9 cellular contexts compared by ENCODE assay signal in genomic region chr4:165379662-165380061, GRCh38. TPM values are rescaled to one million over a fixed set of nuclear protein-coding genes. Genes with fewer than 3 reads are reported as not detected.
DNase-seq lines count a peak whose midpoint lies in the region; ATAC-seq, FAIRE-seq and TF ChIP-seq lines count a peak whose summit lies in the region.
"Had no signal": no experiment of that assay in that cellular context is flagged by ENCODE, and none has a peak within 500 bp of the region (broad histone marks: within the 10 kb centered on the region; RNA-seq: fewer than 3 reads in every experiment).

No MANE protein-coding gene starts in this region.

- no peak for FAIRE-seq in frontal cortex (lab: Jason Lieb, UNC)

- H3K4me3 Mint-ChIP-seq in dendritic cell treated with granulocyte-macrophage colony-stimulating factor and Interleukin-4, amounts not matched to agents 40 ng/mL and 50 ng/mL, for 4 days: peak overlapping the region; percentile 4
- H3K4me3 Mint-ChIP-seq in naive thymus-derived CD4-positive, alpha-beta T cell: peak overlapping the region in 9 of 10 donors; percentile 1 to 82 (median 53)

- H3K36me3 Mint-ChIP-seq in dendritic cell treated with granulocyte-macrophage colony-stimulating factor and Interleukin-4, amounts not matched to agents 40 ng/mL and 50 ng/mL, for 4 days (ENCODE audit: low read depth): no peaks in the 10 kb centered on the region
- H3K36me3 Mint-ChIP-seq in naive thymus-derived CD4-positive, alpha-beta T cell: peaks cover 0 to 11% (median 0%) of the 10 kb centered on the region in 5 donors

- H3K27me3 Mint-ChIP-seq in dendritic cell treated with granulocyte-macrophage colony-stimulating factor and Interleukin-4, amounts not matched to agents 40 ng/mL and 50 ng/mL, for 4 days: peaks cover 40% of the 10 kb centered on the region
- peaks cover 53 to 83% (median 60%) of the 10 kb centered on the region in 5 donors for H3K27me3 Mint-ChIP-seq in naive thymus-derived CD4-positive, alpha-beta T cell

- H3K36me3 ChIP-seq in naive thymus-derived CD4-positive, alpha-beta T cell (ENCODE audit: control insufficient read depth in 2 of 3, insufficient read depth in 3 of 3, low read length in 3 of 3): no peaks in the 10 kb centered on the region

- no peak for TF ChIP-seq CTCF in AG10803 (conservative IDR thresholded peaks at IDR 0.05; ENCODE audit: low read length)

- H3K27me3 ChIP-seq in naive thymus-derived CD4-positive, alpha-beta T cell (ENCODE audit: control insufficient read depth in 2 of 2, insufficient read depth in 2 of 2, low read length in 2 of 2): peaks cover 0 to 4% of the 10 kb centered on the region in 2 donors

- no peak for ATAC-seq in naive thymus-derived CD4-positive, alpha-beta T cell
- no peak for ATAC-seq in HG03175 (IDR thresholded peaks at IDR 0.05; ENCODE audit: unreplicated experiment)
- no peak for ATAC-seq in GM21360 (IDR thresholded peaks at IDR 0.05; ENCODE audit: unreplicated experiment)

- DNase-seq in AG10803 (ENCODE audit: low read depth) (no peak), NCI-H1694 (lab: John Stamatoyannopoulos, UW) (peak; percentile 82), RKO (ENCODE audit: low spot score) (no peak), frontal cortex (ENCODE audit: low spot score in 2 of 2) (no peak)
- no peak for DNase-seq in naive thymus-derived CD4-positive, alpha-beta T cell

- H3K27ac ChIP-seq in naive thymus-derived CD4-positive, alpha-beta T cell (ENCODE audit: low read depth, low read length): no peak overlapping the region

- CTCF ChIA-PET in naive thymus-derived CD4-positive, alpha-beta T cell (lab: Charles Lee): no interaction called here

- POLR2A ChIA-PET in naive thymus-derived CD4-positive, alpha-beta T cell (lab: Charles Lee): no interaction called here

- H3K27ac Mint-ChIP-seq in dendritic cell treated with granulocyte-macrophage colony-stimulating factor and Interleukin-4, amounts not matched to agents 40 ng/mL and 50 ng/mL, for 4 days: no peak overlapping the region
- H3K27ac Mint-ChIP-seq in naive thymus-derived CD4-positive, alpha-beta T cell: no peak overlapping the region

- H3K9me3 Mint-ChIP-seq in dendritic cell treated with granulocyte-macrophage colony-stimulating factor and Interleukin-4, amounts not matched to agents 40 ng/mL and 50 ng/mL, for 4 days: peaks cover 3% of the 10 kb centered on the region
- H3K9me3 Mint-ChIP-seq in naive thymus-derived CD4-positive, alpha-beta T cell: peaks cover 0 to 2% (median 0%) of the 10 kb centered on the region in 11 donors
- H3K9me3 Mint-ChIP-seq: central memory CD8-positive, alpha-beta T cell had no signal

- no peaks in the 10 kb centered on the region for H3K4me1 ChIP-seq in naive thymus-derived CD4-positive, alpha-beta T cell (ENCODE audit: control insufficient read depth in 2 of 2, insufficient read depth in 2 of 2, low read length in 2 of 2)

- peak overlapping the region; percentile 58; the same call in 1 of the 2 replicates for H3K4me3 ChIP-seq in AG10803 (ENCODE audit: low read length)
- H3K4me3 ChIP-seq in naive thymus-derived CD4-positive, alpha-beta T cell (ENCODE audit: low read length): no peak overlapping the region

- H3K4me1 Mint-ChIP-seq in dendritic cell treated with granulocyte-macrophage colony-stimulating factor and Interleukin-4, amounts not matched to agents 40 ng/mL and 50 ng/mL, for 4 days (ENCODE audit: low read depth): peaks cover 6% of the 10 kb centered on the region
- H3K4me1 Mint-ChIP-seq in naive thymus-derived CD4-positive, alpha-beta T cell: peaks cover 0 to 14% (median 4%) of the 10 kb centered on the region in 7 donors
- H3K4me1 Mint-ChIP-seq: central memory CD8-positive, alpha-beta T cell had no signal

- intact Hi-C loops in dendritic cell treated with granulocyte-macrophage colony-stimulating factor and Interleukin-4, amounts not matched to agents 40 ng/mL and 50 ng/mL, for 4 days (cut with micrococcal nuclease): no loop called here
- intact Hi-C loops in naive thymus-derived CD4-positive, alpha-beta T cell (cut with micrococcal nuclease): loop anchor here in 1 of 2 donors (5.0 kb wide), 1 partner anchor 43 kb away; no protein-coding TSS in a partner anchor

- no peaks in the 10 kb centered on the region for H3K9me3 ChIP-seq in naive thymus-derived CD4-positive, alpha-beta T cell (ENCODE audit: control insufficient read depth in 2 of 3, low read length in 3 of 3)

RNA-seq across cellular contexts. Expression of gene CPE, which starts 0.9 kb away (rescaled TPM):
- not detected for total RNA-seq in naive thymus-derived CD4-positive, alpha-beta T cell
- under 1 TPM; 0.09 to 0.10 TPM for polyA plus RNA-seq in naive thymus-derived CD4-positive, alpha-beta T cell
- total RNA-seq in frontal cortex: 463 TPM

RNA-seq across cellular contexts. Expression of gene MSMO1, which starts 52.2 kb away (rescaled TPM):
- total RNA-seq in naive thymus-derived CD4-positive, alpha-beta T cell: 10 to 100 TPM in 4 of 5 experiments, 1 to 10 TPM in 1; 9.6 to 37.9 (median 24.6) TPM
- polyA plus RNA-seq in naive thymus-derived CD4-positive, alpha-beta T cell: 10 to 100 TPM; 16.1 to 22.8 TPM
- total RNA-seq in frontal cortex: 705 TPM

Comparison
In these comparisons a context has a peak if more than half of its experiments do, and no peak if none do; other contexts are left out.
1. RNA of gene CPE, which starts 0.9 kb away (total RNA-seq): 463 TPM in frontal cortex (single experiment); not detected in naive thymus-derived CD4-positive, alpha-beta T cell; every median in the first group is over 100 times any median in the second.
2. RNA of gene MSMO1, which starts 52.2 kb away (total RNA-seq): 705 TPM in frontal cortex (single experiment); 9.6 to 37.9 TPM in naive thymus-derived CD4-positive, alpha-beta T cell; every median in the first group is over 10 times any median in the second.